ENCODE assay signal across 1 cellular context in the genomic region with DNA sequence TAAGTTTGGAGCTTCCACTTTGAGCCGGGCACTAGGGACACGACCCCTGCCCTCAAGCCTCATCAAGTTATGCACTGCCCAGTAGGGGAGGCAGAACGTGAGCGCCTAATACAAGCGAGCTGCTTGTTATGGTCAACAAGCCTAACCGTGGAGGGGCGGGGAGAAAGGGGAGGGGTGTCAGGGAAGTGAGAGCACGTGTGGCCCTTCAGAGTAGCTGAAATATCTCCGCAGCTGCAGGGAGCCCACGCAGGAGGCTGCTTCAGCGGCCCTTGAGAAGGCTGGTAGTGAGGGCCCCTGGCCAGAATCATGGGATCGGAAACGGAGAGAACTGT.
TF ChIP-seq lines count a peak whose summit lies in the region.

No MANE protein-coding gene starts in this region.

TF ChIP-seq in HepG2, 621 proteins besides CTCF, POLR2A, EP300 and RAD21 (continued from another document and continues in another):
- TF ChIP-seq, protein P1, sequence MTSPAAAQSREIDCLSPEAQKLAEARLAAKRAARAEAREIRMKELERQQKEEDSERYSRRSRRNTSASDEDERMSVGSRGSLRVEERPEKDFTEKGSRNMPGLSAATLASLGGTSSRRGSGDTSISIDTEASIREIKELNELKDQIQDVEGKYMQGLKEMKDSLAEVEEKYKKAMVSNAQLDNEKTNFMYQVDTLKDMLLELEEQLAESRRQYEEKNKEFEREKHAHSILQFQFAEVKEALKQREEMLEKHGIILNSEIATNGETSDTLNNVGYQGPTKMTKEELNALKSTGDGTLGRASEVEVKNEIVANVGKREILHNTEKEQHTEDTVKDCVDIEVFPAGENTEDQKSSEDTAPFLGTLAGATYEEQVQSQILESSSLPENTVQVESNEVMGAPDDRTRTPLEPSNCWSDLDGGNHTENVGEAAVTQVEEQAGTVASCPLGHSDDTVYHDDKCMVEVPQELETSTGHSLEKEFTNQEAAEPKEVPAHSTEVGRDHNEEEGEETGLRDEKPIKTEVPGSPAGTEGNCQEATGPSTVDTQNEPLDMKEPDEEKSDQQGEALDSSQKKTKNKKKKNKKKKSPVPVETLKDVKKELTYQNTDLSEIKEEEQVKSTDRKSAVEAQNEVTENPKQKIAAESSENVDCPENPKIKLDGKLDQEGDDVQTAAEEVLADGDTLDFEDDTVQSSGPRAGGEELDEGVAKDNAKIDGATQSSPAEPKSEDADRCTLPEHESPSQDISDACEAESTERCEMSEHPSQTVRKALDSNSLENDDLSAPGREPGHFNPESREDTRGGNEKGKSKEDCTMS (CRISPR knock-in tag; conservative IDR thresholded peaks at IDR 0.05) = no peak
- TF ChIP-seq PHF21A (CRISPR knock-in tag; IDR thresholded peaks at IDR 0.05) (no peak), ARID2 (CRISPR knock-in tag; IDR thresholded peaks at IDR 0.05; ENCODE audit: borderline replicate concordance) (no peak), MED13 (CRISPR knock-in tag; IDR thresholded peaks at IDR 0.05) (no peak), TBX2 (CRISPR knock-in tag; IDR thresholded peaks at IDR 0.05; ENCODE audit: borderline replicate concordance) (peak; percentile 30; the same call in 1 of the 2 replicates), RXRA (CRISPR knock-in tag; IDR thresholded peaks at IDR 0.05) (peak; percentile 57; the same call in 1 of the 2 replicates), ZSCAN22 (CRISPR knock-in tag; IDR thresholded peaks at IDR 0.05) (no peak), ZSCAN30 (CRISPR knock-in tag; IDR thresholded peaks at IDR 0.05) (no peak), PCBP2 (optimal IDR thresholded peaks at IDR 0.05; ENCODE audit: low read depth, low read length, poor library complexity, severe bottlenecking) (no peak), ELF3 (CRISPR knock-in tag; IDR thresholded peaks at IDR 0.05) (no peak), ZFP36L2 (CRISPR knock-in tag; IDR thresholded peaks at IDR 0.05) (no peak), MTA3 (CRISPR knock-in tag; IDR thresholded peaks at IDR 0.05) (no peak), TGIF2 (CRISPR knock-in tag; IDR thresholded peaks at IDR 0.05) (peak; percentile 63; the same call in 1 of the 2 replicates), ZEB1 (IDR thresholded peaks at IDR 0.05; ENCODE audit: insufficient replicate concordance, low read depth) (peak; percentile 37), MXI1 (IDR thresholded peaks at IDR 0.05; ENCODE audit: borderline replicate concordance, low read depth, low read length) (no peak; the same call in 2 of the 3 replicates), ZFYVE20 (CRISPR knock-in tag; IDR thresholded peaks at IDR 0.05; ENCODE audit: borderline replicate concordance, low read depth) (no peak), ARNT (IDR thresholded peaks at IDR 0.05) (no peak), HNRNPL (IDR thresholded peaks at IDR 0.05; ENCODE audit: low read depth, low read length) (no peak), DR1 (CRISPR knock-in tag; IDR thresholded peaks at IDR 0.05) (0 out of 2 replicates have a peak, but pooled peaks have one; percentile 11), FOXP1 (IDR thresholded peaks at IDR 0.05) (no peak), FOXP1 (CRISPR knock-in tag; IDR thresholded peaks at IDR 0.05) (0 out of 2 replicates have a peak, but pooled peaks have one; percentile 13), DNMT3B (CRISPR knock-in tag; conservative IDR thresholded peaks at IDR 0.05) (no peak), ZNF674 (CRISPR knock-in tag; IDR thresholded peaks at IDR 0.05; ENCODE audit: low read depth) (no peak), ZNF143 (CRISPR knock-in tag; IDR thresholded peaks at IDR 0.05) (no peak), FOXK1 (CRISPR knock-in tag; IDR thresholded peaks at IDR 0.05; ENCODE audit: borderline replicate concordance, low read depth) (peak; percentile 32; the same call in 1 of the 2 replicates), ZNF33A (CRISPR knock-in tag; IDR thresholded peaks at IDR 0.05; ENCODE audit: borderline replicate concordance) (no peak), THYN1 (CRISPR knock-in tag; IDR thresholded peaks at IDR 0.05; ENCODE audit: borderline replicate concordance, low read depth) (no peak), FOXO1 (CRISPR knock-in tag; IDR thresholded peaks at IDR 0.05) (peak; percentile 18; the same call in 1 of the 2 replicates), JDP2 (CRISPR knock-in tag; IDR thresholded peaks at IDR 0.05; ENCODE audit: borderline replicate concordance) (no peak), PHB2 (IDR thresholded peaks at IDR 0.05; ENCODE audit: partially characterized antibody) (no peak), WIZ (CRISPR knock-in tag; IDR thresholded peaks at IDR 0.05) (no peak), FOXA3 (CRISPR knock-in tag; IDR thresholded peaks at IDR 0.05) (0 out of 2 replicates have a peak, but pooled peaks have one; percentile 46), NFATC3 (CRISPR knock-in tag; IDR thresholded peaks at IDR 0.05) (peak; percentile 45; the same call in 1 of the 2 replicates), ZNF782 (CRISPR knock-in tag; IDR thresholded peaks at IDR 0.05; ENCODE audit: borderline replicate concordance) (no peak), PITX1 (CRISPR knock-in tag; IDR thresholded peaks at IDR 0.05) (no peak), SNAPC2 (CRISPR knock-in tag; IDR thresholded peaks at IDR 0.05) (no peak), TAF1 (CRISPR knock-in tag; IDR thresholded peaks at IDR 0.05) (no peak; the same call in 1 of the 2 replicates), TEAD3 (CRISPR knock-in tag; optimal IDR thresholded peaks at IDR 0.05; ENCODE audit: borderline replicate concordance) (no peak), CHD2 (IDR thresholded peaks at IDR 0.05; ENCODE audit: low read depth, low read length) (no peak)
- TF ChIP-seq, protein P2, sequence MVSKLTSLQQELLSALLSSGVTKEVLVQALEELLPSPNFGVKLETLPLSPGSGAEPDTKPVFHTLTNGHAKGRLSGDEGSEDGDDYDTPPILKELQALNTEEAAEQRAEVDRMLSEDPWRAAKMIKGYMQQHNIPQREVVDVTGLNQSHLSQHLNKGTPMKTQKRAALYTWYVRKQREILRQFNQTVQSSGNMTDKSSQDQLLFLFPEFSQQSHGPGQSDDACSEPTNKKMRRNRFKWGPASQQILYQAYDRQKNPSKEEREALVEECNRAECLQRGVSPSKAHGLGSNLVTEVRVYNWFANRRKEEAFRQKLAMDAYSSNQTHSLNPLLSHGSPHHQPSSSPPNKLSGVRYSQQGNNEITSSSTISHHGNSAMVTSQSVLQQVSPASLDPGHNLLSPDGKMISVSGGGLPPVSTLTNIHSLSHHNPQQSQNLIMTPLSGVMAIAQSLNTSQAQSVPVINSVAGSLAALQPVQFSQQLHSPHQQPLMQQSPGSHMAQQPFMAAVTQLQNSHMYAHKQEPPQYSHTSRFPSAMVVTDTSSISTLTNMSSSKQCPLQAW (CRISPR knock-in tag; IDR thresholded peaks at IDR 0.05) = peak; percentile 46; the same call in 1 of the 2 replicates
- TF ChIP-seq, protein P3, sequence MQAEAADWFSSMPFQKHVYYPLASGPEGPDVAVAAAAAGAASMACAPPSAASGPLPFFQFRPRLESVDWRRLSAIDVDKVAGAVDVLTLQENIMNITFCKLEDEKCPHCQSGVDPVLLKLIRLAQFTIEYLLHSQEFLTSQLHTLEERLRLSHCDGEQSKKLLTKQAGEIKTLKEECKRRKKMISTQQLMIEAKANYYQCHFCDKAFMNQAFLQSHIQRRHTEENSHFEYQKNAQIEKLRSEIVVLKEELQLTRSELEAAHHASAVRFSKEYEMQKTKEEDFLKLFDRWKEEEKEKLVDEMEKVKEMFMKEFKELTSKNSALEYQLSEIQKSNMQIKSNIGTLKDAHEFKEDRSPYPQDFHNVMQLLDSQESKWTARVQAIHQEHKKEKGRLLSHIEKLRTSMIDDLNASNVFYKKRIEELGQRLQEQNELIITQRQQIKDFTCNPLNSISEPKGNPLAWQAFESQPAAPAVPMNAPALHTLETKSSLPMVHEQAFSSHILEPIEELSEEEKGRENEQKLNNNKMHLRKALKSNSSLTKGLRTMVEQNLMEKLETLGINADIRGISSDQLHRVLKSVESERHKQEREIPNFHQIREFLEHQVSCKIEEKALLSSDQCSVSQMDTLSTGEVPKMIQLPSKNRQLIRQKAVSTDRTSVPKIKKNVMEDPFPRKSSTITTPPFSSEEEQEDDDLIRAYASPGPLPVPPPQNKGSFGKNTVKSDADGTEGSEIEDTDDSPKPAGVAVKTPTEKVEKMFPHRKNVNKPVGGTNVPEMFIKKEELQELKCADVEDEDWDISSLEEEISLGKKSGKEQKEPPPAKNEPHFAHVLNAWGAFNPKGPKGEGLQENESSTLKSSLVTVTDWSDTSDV (CRISPR knock-in tag; IDR thresholded peaks at IDR 0.05) = no peak
- TF ChIP-seq, protein P4, sequence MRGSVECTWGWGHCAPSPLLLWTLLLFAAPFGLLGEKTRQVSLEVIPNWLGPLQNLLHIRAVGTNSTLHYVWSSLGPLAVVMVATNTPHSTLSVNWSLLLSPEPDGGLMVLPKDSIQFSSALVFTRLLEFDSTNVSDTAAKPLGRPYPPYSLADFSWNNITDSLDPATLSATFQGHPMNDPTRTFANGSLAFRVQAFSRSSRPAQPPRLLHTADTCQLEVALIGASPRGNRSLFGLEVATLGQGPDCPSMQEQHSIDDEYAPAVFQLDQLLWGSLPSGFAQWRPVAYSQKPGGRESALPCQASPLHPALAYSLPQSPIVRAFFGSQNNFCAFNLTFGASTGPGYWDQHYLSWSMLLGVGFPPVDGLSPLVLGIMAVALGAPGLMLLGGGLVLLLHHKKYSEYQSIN (CRISPR knock-in tag; IDR thresholded peaks at IDR 0.05; ENCODE audit: borderline replicate concordance) = no peak
- TF ChIP-seq, protein P5, sequence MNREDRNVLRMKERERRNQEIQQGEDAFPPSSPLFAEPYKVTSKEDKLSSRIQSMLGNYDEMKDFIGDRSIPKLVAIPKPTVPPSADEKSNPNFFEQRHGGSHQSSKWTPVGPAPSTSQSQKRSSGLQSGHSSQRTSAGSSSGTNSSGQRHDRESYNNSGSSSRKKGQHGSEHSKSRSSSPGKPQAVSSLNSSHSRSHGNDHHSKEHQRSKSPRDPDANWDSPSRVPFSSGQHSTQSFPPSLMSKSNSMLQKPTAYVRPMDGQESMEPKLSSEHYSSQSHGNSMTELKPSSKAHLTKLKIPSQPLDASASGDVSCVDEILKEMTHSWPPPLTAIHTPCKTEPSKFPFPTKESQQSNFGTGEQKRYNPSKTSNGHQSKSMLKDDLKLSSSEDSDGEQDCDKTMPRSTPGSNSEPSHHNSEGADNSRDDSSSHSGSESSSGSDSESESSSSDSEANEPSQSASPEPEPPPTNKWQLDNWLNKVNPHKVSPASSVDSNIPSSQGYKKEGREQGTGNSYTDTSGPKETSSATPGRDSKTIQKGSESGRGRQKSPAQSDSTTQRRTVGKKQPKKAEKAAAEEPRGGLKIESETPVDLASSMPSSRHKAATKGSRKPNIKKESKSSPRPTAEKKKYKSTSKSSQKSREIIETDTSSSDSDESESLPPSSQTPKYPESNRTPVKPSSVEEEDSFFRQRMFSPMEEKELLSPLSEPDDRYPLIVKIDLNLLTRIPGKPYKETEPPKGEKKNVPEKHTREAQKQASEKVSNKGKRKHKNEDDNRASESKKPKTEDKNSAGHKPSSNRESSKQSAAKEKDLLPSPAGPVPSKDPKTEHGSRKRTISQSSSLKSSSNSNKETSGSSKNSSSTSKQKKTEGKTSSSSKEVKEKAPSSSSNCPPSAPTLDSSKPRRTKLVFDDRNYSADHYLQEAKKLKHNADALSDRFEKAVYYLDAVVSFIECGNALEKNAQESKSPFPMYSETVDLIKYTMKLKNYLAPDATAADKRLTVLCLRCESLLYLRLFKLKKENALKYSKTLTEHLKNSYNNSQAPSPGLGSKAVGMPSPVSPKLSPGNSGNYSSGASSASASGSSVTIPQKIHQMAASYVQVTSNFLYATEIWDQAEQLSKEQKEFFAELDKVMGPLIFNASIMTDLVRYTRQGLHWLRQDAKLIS (CRISPR knock-in tag; IDR thresholded peaks at IDR 0.05) = no peak
- TF ChIP-seq, protein P6, sequence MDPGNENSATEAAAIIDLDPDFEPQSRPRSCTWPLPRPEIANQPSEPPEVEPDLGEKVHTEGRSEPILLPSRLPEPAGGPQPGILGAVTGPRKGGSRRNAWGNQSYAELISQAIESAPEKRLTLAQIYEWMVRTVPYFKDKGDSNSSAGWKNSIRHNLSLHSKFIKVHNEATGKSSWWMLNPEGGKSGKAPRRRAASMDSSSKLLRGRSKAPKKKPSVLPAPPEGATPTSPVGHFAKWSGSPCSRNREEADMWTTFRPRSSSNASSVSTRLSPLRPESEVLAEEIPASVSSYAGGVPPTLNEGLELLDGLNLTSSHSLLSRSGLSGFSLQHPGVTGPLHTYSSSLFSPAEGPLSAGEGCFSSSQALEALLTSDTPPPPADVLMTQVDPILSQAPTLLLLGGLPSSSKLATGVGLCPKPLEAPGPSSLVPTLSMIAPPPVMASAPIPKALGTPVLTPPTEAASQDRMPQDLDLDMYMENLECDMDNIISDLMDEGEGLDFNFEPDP (CRISPR knock-in tag; conservative IDR thresholded peaks at IDR 0.05) = no peak
- TF ChIP-seq, protein P7, sequence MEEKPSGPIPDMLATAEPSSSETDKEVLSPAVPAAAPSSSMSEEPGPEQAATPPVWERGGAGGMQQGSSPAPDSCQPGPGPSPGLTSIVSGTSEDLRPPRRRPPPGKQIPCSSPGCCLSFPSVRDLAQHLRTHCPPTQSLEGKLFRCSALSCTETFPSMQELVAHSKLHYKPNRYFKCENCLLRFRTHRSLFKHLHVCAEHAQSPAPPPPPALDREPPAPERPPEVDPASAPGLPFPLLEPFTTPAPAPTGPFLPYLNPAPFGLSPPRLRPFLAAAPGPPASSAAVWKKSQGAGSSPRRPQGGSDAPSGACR (CRISPR knock-in tag; IDR thresholded peaks at IDR 0.05) = no peak
- TF ChIP-seq, protein P8, sequence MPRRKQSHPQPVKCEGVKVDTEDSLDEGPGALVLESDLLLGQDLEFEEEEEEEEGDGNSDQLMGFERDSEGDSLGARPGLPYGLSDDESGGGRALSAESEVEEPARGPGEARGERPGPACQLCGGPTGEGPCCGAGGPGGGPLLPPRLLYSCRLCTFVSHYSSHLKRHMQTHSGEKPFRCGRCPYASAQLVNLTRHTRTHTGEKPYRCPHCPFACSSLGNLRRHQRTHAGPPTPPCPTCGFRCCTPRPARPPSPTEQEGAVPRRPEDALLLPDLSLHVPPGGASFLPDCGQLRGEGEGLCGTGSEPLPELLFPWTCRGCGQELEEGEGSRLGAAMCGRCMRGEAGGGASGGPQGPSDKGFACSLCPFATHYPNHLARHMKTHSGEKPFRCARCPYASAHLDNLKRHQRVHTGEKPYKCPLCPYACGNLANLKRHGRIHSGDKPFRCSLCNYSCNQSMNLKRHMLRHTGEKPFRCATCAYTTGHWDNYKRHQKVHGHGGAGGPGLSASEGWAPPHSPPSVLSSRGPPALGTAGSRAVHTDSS (CRISPR knock-in tag; conservative IDR thresholded peaks at IDR 0.05) = no peak; the same call in 1 of the 2 replicates
- TF ChIP-seq, protein P9, sequence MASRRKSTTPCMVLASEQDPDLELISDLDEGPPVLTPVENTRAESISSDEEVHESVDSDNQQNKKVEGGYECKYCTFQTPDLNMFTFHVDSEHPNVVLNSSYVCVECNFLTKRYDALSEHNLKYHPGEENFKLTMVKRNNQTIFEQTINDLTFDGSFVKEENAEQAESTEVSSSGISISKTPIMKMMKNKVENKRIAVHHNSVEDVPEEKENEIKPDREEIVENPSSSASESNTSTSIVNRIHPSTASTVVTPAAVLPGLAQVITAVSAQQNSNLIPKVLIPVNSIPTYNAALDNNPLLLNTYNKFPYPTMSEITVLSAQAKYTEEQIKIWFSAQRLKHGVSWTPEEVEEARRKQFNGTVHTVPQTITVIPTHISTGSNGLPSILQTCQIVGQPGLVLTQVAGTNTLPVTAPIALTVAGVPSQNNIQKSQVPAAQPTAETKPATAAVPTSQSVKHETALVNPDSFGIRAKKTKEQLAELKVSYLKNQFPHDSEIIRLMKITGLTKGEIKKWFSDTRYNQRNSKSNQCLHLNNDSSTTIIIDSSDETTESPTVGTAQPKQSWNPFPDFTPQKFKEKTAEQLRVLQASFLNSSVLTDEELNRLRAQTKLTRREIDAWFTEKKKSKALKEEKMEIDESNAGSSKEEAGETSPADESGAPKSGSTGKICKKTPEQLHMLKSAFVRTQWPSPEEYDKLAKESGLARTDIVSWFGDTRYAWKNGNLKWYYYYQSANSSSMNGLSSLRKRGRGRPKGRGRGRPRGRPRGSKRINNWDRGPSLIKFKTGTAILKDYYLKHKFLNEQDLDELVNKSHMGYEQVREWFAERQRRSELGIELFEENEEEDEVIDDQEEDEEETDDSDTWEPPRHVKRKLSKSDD (CRISPR knock-in tag; IDR thresholded peaks at IDR 0.05; ENCODE audit: low read depth) = no peak
